Comparison of ENCODE assay signal across 24 cellular contexts in the genomic region with DNA sequence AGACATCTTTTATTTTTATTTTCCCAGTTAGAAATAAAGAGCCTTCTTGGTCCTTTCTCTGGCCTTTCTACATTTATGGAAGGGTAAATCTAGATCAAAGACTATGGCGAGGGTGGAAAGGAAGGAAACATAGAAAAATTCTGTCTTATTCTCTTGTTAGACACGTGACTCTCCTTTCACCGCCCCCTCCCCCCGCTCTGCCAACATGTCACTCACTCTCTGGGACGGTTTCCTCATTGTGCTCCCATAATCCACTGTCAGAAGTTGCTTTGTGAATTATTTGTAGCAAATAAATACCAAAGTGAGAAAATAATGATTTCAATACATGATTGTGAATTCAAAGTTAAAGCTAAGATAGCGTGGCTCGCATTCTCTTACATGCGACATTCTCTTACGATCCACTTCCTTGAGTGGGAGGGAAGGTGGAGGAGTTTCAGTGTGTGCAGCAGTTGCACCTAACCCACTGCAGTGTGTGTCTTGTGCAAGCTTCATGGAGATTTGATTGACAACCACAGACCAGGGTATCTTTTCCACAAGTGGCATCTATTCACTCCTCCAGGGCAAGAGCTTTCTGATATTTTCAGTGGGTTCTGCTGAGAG.
DNase-seq lines count a peak whose midpoint lies in the region; ATAC-seq, FAIRE-seq and TF ChIP-seq lines count a peak whose summit lies in the region.
"Had no signal": no experiment of that assay in that cellular context is flagged by ENCODE, and none has a peak within 500 bp of the region (broad histone marks: within the 10 kb centered on the region; RNA-seq: fewer than 3 reads in every experiment).

No MANE protein-coding gene starts in this region.

- no peaks in the 10 kb centered on the region for H3K9me3 Mint-ChIP-seq in astrocyte (ENCODE audit: unreplicated experiment)

- H2BK5ac ChIP-seq in neuronal stem cell (ENCODE audit: low read length), result no peak overlapping the region

- no peaks in the 10 kb centered on the region for H3K9me1 ChIP-seq in K562 (ENCODE audit: control insufficient read depth, insufficient read depth, low read length)

- no peak overlapping the region for H3K4ac ChIP-seq in neuronal stem cell (ENCODE audit: low read length)

- H2AFZ ChIP-seq in astrocyte (ENCODE audit: low read depth, low read length), result no peak overlapping the region
- H2AFZ ChIP-seq in K562 (ENCODE audit: low read depth, low read length), result no peak overlapping the region
- H2AFZ ChIP-seq in neuronal stem cell (ENCODE audit: low read length), result peak overlapping the region; percentile 45

- H3K18ac ChIP-seq in neuronal stem cell (ENCODE audit: low read length), result peak overlapping the region; percentile 44

- H4K20me1 ChIP-seq in astrocyte (ENCODE audit: insufficient read depth, low read length) (no peaks in the 10 kb centered on the region), K562 (replicated peaks; ENCODE audit: control insufficient read depth, insufficient read depth, low read length) (no peaks in the 10 kb centered on the region)
- H4K20me1 ChIP-seq: BLaER1 had no signal

- H3K36me3 ChIP-seq in astrocyte (ENCODE audit: insufficient read depth, low read length) (no peaks in the 10 kb centered on the region), K562 (ENCODE audit: control insufficient read depth, insufficient read depth, low read length) (no peaks in the 10 kb centered on the region), neuronal stem cell (replicated peaks in 1 of 2; ENCODE audit: control insufficient read depth in 2 of 2, insufficient read depth in 2 of 2, low read length in 2 of 2) (no peaks in the 10 kb centered on the region)
- H3K36me3 ChIP-seq: BE2C, BLaER1 had no signal

- intact Hi-C loops in K562 (cut with micrococcal nuclease), result no loop called here

- no peak for TF ChIP-seq RAD21 in K562 (CRISPR knock-in tag; conservative IDR thresholded peaks at IDR 0.05 in 1 of 2, IDR thresholded peaks at IDR 0.05 in 1 of 2)

- peaks cover 10% of the 10 kb centered on the region for H3K4me1 Mint-ChIP-seq in astrocyte (ENCODE audit: low read depth, unreplicated experiment)
- H3K4me1 Mint-ChIP-seq: CD14-positive monocyte; CD4-positive, alpha-beta memory T cell; CD4-positive, CD25-positive, alpha-beta regulatory T cell; CD8-positive, alpha-beta memory T cell had no signal

- H3K4me3 Mint-ChIP-seq in astrocyte (ENCODE audit: unreplicated experiment), result no peak overlapping the region
- H3K4me3 Mint-ChIP-seq: CD14-positive monocyte; CD4-positive, alpha-beta memory T cell; CD4-positive, CD25-positive, alpha-beta regulatory T cell; CD8-positive, alpha-beta memory T cell had no signal

- no peak for TF ChIP-seq CTCF in astrocyte (IDR thresholded peaks at IDR 0.05; ENCODE audit: insufficient read depth, low read depth, low read length)
- TF ChIP-seq CTCF in K562 (IDR thresholded peaks at IDR 0.05 in 2 of 3, conservative IDR thresholded peaks at IDR 0.05 in 1 of 3; ENCODE audit: insufficient read depth in 2 of 3, low read depth in 1 of 3, low read length in 3 of 3), result no peak

- H3K9me3 ChIP-seq in astrocyte (ENCODE audit: insufficient read depth, low read depth, low read length), result no peaks in the 10 kb centered on the region
- no peaks in the 10 kb centered on the region for H3K9me3 ChIP-seq in K562 (replicated peaks; ENCODE audit: control insufficient read depth, insufficient read depth, low read depth, low read length)
- no peaks in the 10 kb centered on the region for H3K9me3 ChIP-seq in neuronal stem cell (replicated peaks in 1 of 2; ENCODE audit: control insufficient read depth in 2 of 2, insufficient read depth in 1 of 2, low read depth in 1 of 2, low read length in 2 of 2)
- H3K9me3 ChIP-seq: BE2C, BLaER1 had no signal

- H2BK120ac ChIP-seq in neuronal stem cell (ENCODE audit: low read depth, low read length), result no peak overlapping the region

- H3K23ac ChIP-seq in neuronal stem cell (ENCODE audit: low read depth, low read length, poor library complexity), result no peak overlapping the region

- H3K4me1 ChIP-seq in astrocyte (ENCODE audit: insufficient read depth, low read length), result peaks cover 9% of the 10 kb centered on the region
- no peaks in the 10 kb centered on the region for H3K4me1 ChIP-seq in K562 (replicated peaks in 1 of 2; ENCODE audit: control insufficient read depth in 2 of 2, insufficient read depth in 2 of 2, low read length in 2 of 2)
- peaks cover 9 to 10% of the 10 kb centered on the region in 2 donors for H3K4me1 ChIP-seq in neuronal stem cell (ENCODE audit: control insufficient read depth in 2 of 2, insufficient read depth in 1 of 2, low read depth in 1 of 2, low read length in 2 of 2)
- H3K4me1 ChIP-seq: BE2C, BLaER1 had no signal

- TF ChIP-seq EP300 in K562 (IDR thresholded peaks at IDR 0.05; ENCODE audit: low read length), result no peak

- TF ChIP-seq POLR2A in K562 (conservative IDR thresholded peaks at IDR 0.05), result no peak

- POLR2A ChIA-PET in K562 (lab: Yijun Ruan, JAX), result interaction anchor here (0.5 to 1.2 kb wide), 2 partner anchors 17 to 175 kb away, joined by 3 read pairs; no protein-coding TSS in a partner anchor

- DNase-seq in astrocyte (ENCODE audit: low read depth) (no peak), K562 (ENCODE audit: extremely low read depth in 1 of 4, low spot score in 3 of 4) (no peak), neuronal stem cell (ENCODE audit: low spot score) (no peak), DMS53 (lab: John Stamatoyannopoulos, UW) (no peak), NCI-H2196 (lab: John Stamatoyannopoulos, UW; ENCODE audit: unreplicated experiment) (no peak)
- DNase-seq: 8988T; ACHN; BE2C; C1 segment of cervical spinal cord; CD4-positive, alpha-beta memory T cell; CD4-positive, CD25-positive, alpha-beta regulatory T cell; CD8-positive, alpha-beta memory T cell; COR-L47; DMS 273 treated with DMSO at 0.1 percent for 48 hours; DMS153; DMS79 treated with DMSO at 0.1 percent for 48 hours; GF-D8 had no signal

- H3K27ac Mint-ChIP-seq in astrocyte (ENCODE audit: unreplicated experiment), result peak overlapping the region; percentile 6
- H3K27ac Mint-ChIP-seq: CD14-positive monocyte; CD4-positive, alpha-beta memory T cell; CD4-positive, CD25-positive, alpha-beta regulatory T cell; CD8-positive, alpha-beta memory T cell had no signal

- 3% methylated on average over 9 of the region's 9 CpGs for WGBS in K562 (ENCODE audit: insufficient coverage, low coverage, missing lambda C conversion rate)
- WGBS in neuronal stem cell (ENCODE audit: extremely low coverage in 2 of 2, insufficient read length in 2 of 2, insufficient replicate concordance in 1 of 2), 2 donors, result no CpG with 5 or more reads among the region's 9 CpGs

- H3K79me2 ChIP-seq in astrocyte (ENCODE audit: insufficient read depth, low read length) (no peaks in the 10 kb centered on the region), K562 (ENCODE audit: control insufficient read depth, insufficient read depth, low read length) (no peaks in the 10 kb centered on the region)

- in situ Hi-C loops in K562 (cut with MboI), result no loop called here

- CTCF ChIA-PET in K562 (lab: Yijun Ruan, JAX; ENCODE audit: low intra/inter-chr PET ratio), result no interaction called here

- no peak overlapping the region for H3K27ac ChIP-seq in astrocyte (ENCODE audit: low read depth, low read length)
- no peak overlapping the region for H3K27ac ChIP-seq in K562 (ENCODE audit: extremely low read depth, low read depth, low read length)
- H3K27ac ChIP-seq in neuronal stem cell (replicated peaks; ENCODE audit: low read length), result no peak overlapping the region
- H3K27ac ChIP-seq: BLaER1 had no signal

- H3K27me3 Mint-ChIP-seq in astrocyte (ENCODE audit: low read depth, unreplicated experiment), result no peaks in the 10 kb centered on the region
- H3K27me3 Mint-ChIP-seq: CD4-positive, alpha-beta memory T cell; CD4-positive, CD25-positive, alpha-beta regulatory T cell had no signal

- no peak overlapping the region for H3K9ac ChIP-seq in astrocyte (ENCODE audit: low read length)
- no peak overlapping the region for H3K9ac ChIP-seq in K562 (ENCODE audit: insufficient read depth in 1 of 2, low read depth in 2 of 2, low read length in 2 of 2)
- H3K9ac ChIP-seq in neuronal stem cell (ENCODE audit: low read depth, low read length, poor library complexity), result no peak overlapping the region
- H3K9ac ChIP-seq: BLaER1 had no signal

- FAIRE-seq in astrocyte (lab: Jason Lieb, UNC) (no peak), K562 (lab: Jason Lieb, UNC) (no peak)
- FAIRE-seq: A204.1, G401.6, GM12891, GM19239 had no signal

- no TSS peak for BruUV-seq in K562 (replicated peaks; lab: Mats Ljungman, UMichigan)

- no peak overlapping the region for H3K4me3 ChIP-seq in astrocyte (ENCODE audit: insufficient read depth, low read depth, low read length)
- H3K4me3 ChIP-seq in K562, result no peak overlapping the region
- no peak overlapping the region for H3K4me3 ChIP-seq in neuronal stem cell (ENCODE audit: low read length in 2 of 2)
- H3K4me3 ChIP-seq: BLaER1 had no signal

- no peak for ATAC-seq in K562
- no peak for ATAC-seq in GM19395 (IDR thresholded peaks at IDR 0.05; ENCODE audit: unreplicated experiment)

- H3K36me3 Mint-ChIP-seq in astrocyte (ENCODE audit: low read depth, unreplicated experiment), result no peaks in the 10 kb centered on the region
- H3K36me3 Mint-ChIP-seq: CD14-positive monocyte; CD4-positive, alpha-beta memory T cell; CD4-positive, CD25-positive, alpha-beta regulatory T cell; CD8-positive, alpha-beta memory T cell had no signal

- H3K27me3 ChIP-seq in astrocyte (ENCODE audit: insufficient read depth, low read length) (no peaks in the 10 kb centered on the region), K562 (ENCODE audit: control insufficient read depth in 2 of 2, insufficient read depth in 2 of 2, low read length in 2 of 2) (peaks cover 3 to 21% of the 10 kb centered on the region in 2 experiments; a peak in 3 of 5 replicates), neuronal stem cell (ENCODE audit: control insufficient read depth in 3 of 3, insufficient read depth in 3 of 3, low read depth in 1 of 3, low read length in 3 of 3) (no peaks in the 10 kb centered on the region)
- H3K27me3 ChIP-seq: BE2C, BLaER1 had no signal

- no peak overlapping the region for H2BK12ac ChIP-seq in neuronal stem cell (ENCODE audit: low read length)

- H2AK5ac ChIP-seq in neuronal stem cell (ENCODE audit: low read depth, low read length), result peak overlapping the region; percentile 56

- no peak overlapping the region for H3K14ac ChIP-seq in neuronal stem cell (ENCODE audit: low read length)

- no peaks in the 10 kb centered on the region for H3K79me1 ChIP-seq in neuronal stem cell (ENCODE audit: low read depth, low read length)

- H4K8ac ChIP-seq in neuronal stem cell (ENCODE audit: low read depth, low read length), result no peak overlapping the region

- no peak overlapping the region for H2BK15ac ChIP-seq in neuronal stem cell (ENCODE audit: low read length)

- H4K91ac ChIP-seq in neuronal stem cell (ENCODE audit: low read depth, low read length, poor library complexity), result no peak overlapping the region

- H3K4me2 ChIP-seq in astrocyte (ENCODE audit: low read length) (no peak overlapping the region), K562 (ENCODE audit: insufficient read depth, low read length) (no peak overlapping the region), neuronal stem cell (ENCODE audit: insufficient read depth, low read length, poor library complexity, severe bottlenecking) (no peak overlapping the region)
- H3K4me2 ChIP-seq: BLaER1 had no signal
